19 cellular contexts compared by ENCODE assay signal in the genomic region with DNA sequence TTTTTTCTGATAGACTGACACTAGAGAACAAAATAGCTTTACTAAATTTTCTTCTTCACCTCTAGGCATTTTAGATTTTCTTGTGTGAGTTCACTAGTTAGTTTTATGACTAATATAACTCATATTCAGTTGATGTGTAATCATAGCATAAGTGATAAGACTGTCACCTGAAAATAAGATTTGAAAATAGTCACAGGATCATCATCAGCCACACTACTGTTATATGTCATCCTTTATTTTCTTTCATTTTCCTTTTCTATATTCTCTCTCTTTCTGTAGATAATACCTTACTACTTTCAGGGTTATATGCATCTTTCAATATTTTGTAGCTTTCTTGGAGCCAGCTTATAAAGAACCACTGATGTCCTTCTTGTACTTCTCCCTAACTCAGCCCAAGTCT.
"Had no signal": no experiment of that assay in that cellular context is flagged by ENCODE, and none has a peak within 500 bp of the region (broad histone marks: within the 10 kb centered on the region; RNA-seq: fewer than 3 reads in every experiment).

No MANE protein-coding gene starts in this region.

- H3K4me3 ChIP-seq: body of pancreas, colonic mucosa, left ventricle myocardium inferior, tibial nerve, uterus had no signal

- H3K36me3 ChIP-seq: colonic mucosa, left ventricle myocardium inferior, neutrophil, tibial nerve, uterus had no signal

- H3K36me3 Mint-ChIP-seq: activated naive CD8-positive, alpha-beta T cell treated with anti-CD3 and anti-CD28 coated beads for 36 hours; naive B cell; stimulated activated naive B cell treated with anti-CD40 and anti-IgM and Interleukin-4, amounts not matched to agents 10 μg/mL and 1 μg/mL and 100 μg/mL, for 72 hours had no signal

- DNase-seq: activated CD4-positive, alpha-beta T cell treated with anti-CD3 and anti-CD28 coated beads, Interleukin-2, amount 50 U/mL, for 4 hours; activated naive CD8-positive, alpha-beta T cell treated with anti-CD3 and anti-CD28 coated beads for 36 hours; activated T-cell treated with anti-CD3 and anti-CD28 coated beads, Interleukin-2, amount 50 U/mL, for 24 hours; amygdala; body of pancreas; central memory CD4-positive, alpha-beta T cell; colonic mucosa; foreskin keratinocyte; glutamatergic neuron; hypothalamus; left ventricle myocardium inferior; naive B cell; posterior cingulate gyrus; retina; stimulated activated CD4-positive, alpha-beta T cell treated with anti-CD3 and anti-CD28 coated beads, Interleukin-2, amount 100 ng/mL, for 48 hours; stimulated activated naive B cell treated with anti-CD40 and anti-IgM and Interleukin-4, amounts not matched to agents 10 μg/mL and 1 μg/mL and 100 μg/mL, for 72 hours; uterus had no signal

- H3K9me3 ChIP-seq: body of pancreas, colonic mucosa, left ventricle myocardium inferior, neutrophil, tibial nerve, uterus had no signal

- ATAC-seq: body of pancreas; foreskin keratinocyte; stimulated activated naive B cell treated with anti-CD40 and anti-IgM and Interleukin-4, amounts not matched to agents 10 μg/mL and 1 μg/mL and 100 μg/mL, for 72 hours had no signal

- H3K4me1 Mint-ChIP-seq: activated naive CD8-positive, alpha-beta T cell treated with anti-CD3 and anti-CD28 coated beads for 36 hours; naive B cell; stimulated activated naive B cell treated with anti-CD40 and anti-IgM and Interleukin-4, amounts not matched to agents 10 μg/mL and 1 μg/mL and 100 μg/mL, for 72 hours had no signal

- H3K4me1 ChIP-seq: body of pancreas, colonic mucosa, foreskin keratinocyte, left ventricle myocardium inferior, tibial nerve, uterus had no signal

- H3K27ac Mint-ChIP-seq: activated naive CD8-positive, alpha-beta T cell treated with anti-CD3 and anti-CD28 coated beads for 36 hours; activated T-cell treated with anti-CD3 and anti-CD28 coated beads, Interleukin-2, amount 50 U/mL, for 24 hours; naive B cell; stimulated activated naive B cell treated with anti-CD40 and anti-IgM and Interleukin-4, amounts not matched to agents 10 μg/mL and 1 μg/mL and 100 μg/mL, for 72 hours had no signal

- H3K27me3 Mint-ChIP-seq: activated naive CD8-positive, alpha-beta T cell treated with anti-CD3 and anti-CD28 coated beads for 36 hours; activated T-cell treated with anti-CD3 and anti-CD28 coated beads, Interleukin-2, amount 50 U/mL, for 24 hours; naive B cell; stimulated activated naive B cell treated with anti-CD40 and anti-IgM and Interleukin-4, amounts not matched to agents 10 μg/mL and 1 μg/mL and 100 μg/mL, for 72 hours had no signal

- H3K27ac ChIP-seq: body of pancreas, colonic mucosa, foreskin keratinocyte, left ventricle myocardium inferior, neutrophil, tibial nerve, uterus had no signal

- H3K4me3 Mint-ChIP-seq: activated naive CD8-positive, alpha-beta T cell treated with anti-CD3 and anti-CD28 coated beads for 36 hours; activated T-cell treated with anti-CD3 and anti-CD28 coated beads, Interleukin-2, amount 50 U/mL, for 24 hours; naive B cell; stimulated activated naive B cell treated with anti-CD40 and anti-IgM and Interleukin-4, amounts not matched to agents 10 μg/mL and 1 μg/mL and 100 μg/mL, for 72 hours had no signal

- H3K27me3 ChIP-seq: body of pancreas, colonic mucosa, foreskin keratinocyte, neutrophil, tibial nerve, uterus had no signal
